Comparison of ENCODE assay signal across 17 cellular contexts in the genomic region with DNA sequence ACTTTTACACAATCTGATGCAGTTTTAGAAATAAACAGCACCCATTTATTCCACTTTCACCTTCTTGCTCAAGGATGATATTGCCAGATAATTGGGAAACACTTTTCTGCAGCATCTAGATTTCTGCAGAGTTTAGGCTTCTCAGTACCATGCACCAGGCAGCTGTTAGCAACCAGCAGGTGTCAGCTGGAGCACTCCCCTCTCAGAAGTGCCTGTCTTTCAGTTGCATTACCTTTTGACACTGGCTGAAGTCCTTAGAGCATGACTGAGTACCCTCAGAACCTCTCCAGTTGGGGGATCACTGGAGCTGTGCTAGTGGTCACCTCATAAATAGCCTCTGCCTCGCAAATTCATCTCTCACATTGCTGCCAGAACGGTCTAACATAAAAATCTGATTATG.
DNase-seq lines count a peak whose midpoint lies in the region; ATAC-seq and TF ChIP-seq lines count a peak whose summit lies in the region.
"Had no signal": no experiment of that assay in that cellular context is flagged by ENCODE, and none has a peak within 500 bp of the region (broad histone marks: within the 10 kb centered on the region; RNA-seq: fewer than 3 reads in every experiment).

No MANE protein-coding gene starts in this region.

- no peak overlapping the region for H3K4me3 Mint-ChIP-seq in WTC11
- H3K4me3 Mint-ChIP-seq: activated B cell treated with CpG ODN at 0.5 μM for 24 hours; activated T-cell treated with anti-CD3 and anti-CD28 coated beads, Interleukin-2, amount 50 U/mL, for 24 hours; B cell; dendritic cell treated with granulocyte-macrophage colony-stimulating factor and Interleukin-4, amounts not matched to agents 40 ng/mL and 50 ng/mL, for 4 days; nephron progenitor cell had no signal

- H3K9me3 ChIP-seq in effector memory CD4-positive, alpha-beta T cell (ENCODE audit: control insufficient read depth, low read length) = no peaks in the 10 kb centered on the region

- H3K4me1 Mint-ChIP-seq in WTC11 = no peaks in the 10 kb centered on the region; the same call in 1 of the 2 replicates
- H3K4me1 Mint-ChIP-seq: nephron progenitor cell had no signal

- H3K4me3 ChIP-seq in effector memory CD4-positive, alpha-beta T cell (ENCODE audit: insufficient read depth, low read depth, low read length, poor library complexity, severe bottlenecking) = no peak overlapping the region

- H3K36me3 ChIP-seq in effector memory CD4-positive, alpha-beta T cell (ENCODE audit: control insufficient read depth, insufficient read depth, low read length) = no peaks in the 10 kb centered on the region

- CTCF ChIA-PET in WTC11 (lab: Charles Lee) = no interaction called here

- DNase-seq in DMS53 (lab: John Stamatoyannopoulos, UW) = peak; percentile 77
- peak; percentile 35 for DNase-seq in NAMALWA (ENCODE audit: low spot score)
- no peak for DNase-seq in WTC11 (ENCODE audit: low spot score)
- no peak for DNase-seq in middle frontal gyrus (ENCODE audit: extremely low spot score, low spot score)
- no peak for DNase-seq in effector memory CD4-positive, alpha-beta T cell
- DNase-seq: activated B cell treated with CpG ODN at 0.5 μM for 24 hours; activated T-cell treated with anti-CD3 and anti-CD28 coated beads, Interleukin-2, amount 50 U/mL, for 24 hours; aorta; foreskin keratinocyte; NCI-H2081; nephron progenitor cell; SIG-M5 had no signal

- H3K9me3 Mint-ChIP-seq in WTC11 = no peaks in the 10 kb centered on the region
- H3K9me3 Mint-ChIP-seq: activated B cell treated with CpG ODN at 0.5 μM for 24 hours; activated T-cell treated with anti-CD3 and anti-CD28 coated beads, Interleukin-2, amount 50 U/mL, for 24 hours; dendritic cell treated with granulocyte-macrophage colony-stimulating factor and Interleukin-4, amounts not matched to agents 40 ng/mL and 50 ng/mL, for 4 days; nephron progenitor cell had no signal

- H3K27me3 Mint-ChIP-seq in WTC11 (ENCODE audit: low read depth) = no peaks in the 10 kb centered on the region; the same call in 1 of the 2 replicates
- H3K27me3 Mint-ChIP-seq: B cell had no signal

- H3K27ac ChIP-seq in effector memory CD4-positive, alpha-beta T cell (ENCODE audit: insufficient read depth, low read length, poor library complexity, severe bottlenecking) = no peak overlapping the region
- H3K27ac ChIP-seq: foreskin keratinocyte had no signal

- TF ChIP-seq CTCF in WTC11 (IDR thresholded peaks at IDR 0.05) = no peak

- H3K4me1 ChIP-seq in effector memory CD4-positive, alpha-beta T cell (ENCODE audit: control insufficient read depth, insufficient read depth, low read length, poor library complexity, severe bottlenecking) = no peaks in the 10 kb centered on the region
- H3K4me1 ChIP-seq: foreskin keratinocyte had no signal

- H3K36me3 Mint-ChIP-seq in WTC11 = no peaks in the 10 kb centered on the region

- POLR2A ChIA-PET in WTC11 (lab: Charles Lee) = no interaction called here

- H3K27ac Mint-ChIP-seq in WTC11 = no peak overlapping the region
- H3K27ac Mint-ChIP-seq: activated B cell treated with CpG ODN at 0.5 μM for 24 hours; activated T-cell treated with anti-CD3 and anti-CD28 coated beads, Interleukin-2, amount 50 U/mL, for 24 hours; B cell; dendritic cell treated with granulocyte-macrophage colony-stimulating factor and Interleukin-4, amounts not matched to agents 40 ng/mL and 50 ng/mL, for 4 days; nephron progenitor cell had no signal

- ATAC-seq in GM19351 (IDR thresholded peaks at IDR 0.05; ENCODE audit: unreplicated experiment) (peak; percentile 55), WTC11 (peak; percentile 70), HG03342 (IDR thresholded peaks at IDR 0.05; ENCODE audit: unreplicated experiment) (no peak), GM21717 (IDR thresholded peaks at IDR 0.05; ENCODE audit: unreplicated experiment) (no peak)
- ATAC-seq: foreskin keratinocyte had no signal

- H3K27me3 ChIP-seq in effector memory CD4-positive, alpha-beta T cell (replicated peaks; ENCODE audit: control insufficient read depth, insufficient read depth, low read length, poor library complexity, severe bottlenecking) = no peaks in the 10 kb centered on the region
- H3K27me3 ChIP-seq: foreskin keratinocyte had no signal

TF ChIP-seq in WTC11, 78 proteins besides CTCF, POLR2A, EP300 and RAD21:
- TF ChIP-seq NFYB (CRISPR knock-in tag; conservative IDR thresholded peaks at IDR 0.05; ENCODE audit: low read depth) (no peak), ZNF671 (CRISPR knock-in tag; IDR thresholded peaks at IDR 0.05) (no peak), ZMAT4 (CRISPR knock-in tag; IDR thresholded peaks at IDR 0.05) (no peak), ZNF219 (CRISPR knock-in tag; IDR thresholded peaks at IDR 0.05; ENCODE audit: borderline replicate concordance) (no peak), ZBTB21 (CRISPR knock-in tag; IDR thresholded peaks at IDR 0.05; ENCODE audit: borderline replicate concordance) (no peak), NR1H2 (CRISPR knock-in tag; IDR thresholded peaks at IDR 0.05) (no peak), IRF2 (CRISPR knock-in tag; IDR thresholded peaks at IDR 0.05; ENCODE audit: borderline replicate concordance, low read depth) (no peak), HMGXB4 (CRISPR knock-in tag; IDR thresholded peaks at IDR 0.05) (no peak)
- TF ChIP-seq, protein P1, sequence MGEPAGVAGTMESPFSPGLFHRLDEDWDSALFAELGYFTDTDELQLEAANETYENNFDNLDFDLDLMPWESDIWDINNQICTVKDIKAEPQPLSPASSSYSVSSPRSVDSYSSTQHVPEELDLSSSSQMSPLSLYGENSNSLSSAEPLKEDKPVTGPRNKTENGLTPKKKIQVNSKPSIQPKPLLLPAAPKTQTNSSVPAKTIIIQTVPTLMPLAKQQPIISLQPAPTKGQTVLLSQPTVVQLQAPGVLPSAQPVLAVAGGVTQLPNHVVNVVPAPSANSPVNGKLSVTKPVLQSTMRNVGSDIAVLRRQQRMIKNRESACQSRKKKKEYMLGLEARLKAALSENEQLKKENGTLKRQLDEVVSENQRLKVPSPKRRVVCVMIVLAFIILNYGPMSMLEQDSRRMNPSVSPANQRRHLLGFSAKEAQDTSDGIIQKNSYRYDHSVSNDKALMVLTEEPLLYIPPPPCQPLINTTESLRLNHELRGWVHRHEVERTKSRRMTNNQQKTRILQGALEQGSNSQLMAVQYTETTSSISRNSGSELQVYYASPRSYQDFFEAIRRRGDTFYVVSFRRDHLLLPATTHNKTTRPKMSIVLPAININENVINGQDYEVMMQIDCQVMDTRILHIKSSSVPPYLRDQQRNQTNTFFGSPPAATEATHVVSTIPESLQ (CRISPR knock-in tag; IDR thresholded peaks at IDR 0.05) = no peak
- TF ChIP-seq, protein P2, sequence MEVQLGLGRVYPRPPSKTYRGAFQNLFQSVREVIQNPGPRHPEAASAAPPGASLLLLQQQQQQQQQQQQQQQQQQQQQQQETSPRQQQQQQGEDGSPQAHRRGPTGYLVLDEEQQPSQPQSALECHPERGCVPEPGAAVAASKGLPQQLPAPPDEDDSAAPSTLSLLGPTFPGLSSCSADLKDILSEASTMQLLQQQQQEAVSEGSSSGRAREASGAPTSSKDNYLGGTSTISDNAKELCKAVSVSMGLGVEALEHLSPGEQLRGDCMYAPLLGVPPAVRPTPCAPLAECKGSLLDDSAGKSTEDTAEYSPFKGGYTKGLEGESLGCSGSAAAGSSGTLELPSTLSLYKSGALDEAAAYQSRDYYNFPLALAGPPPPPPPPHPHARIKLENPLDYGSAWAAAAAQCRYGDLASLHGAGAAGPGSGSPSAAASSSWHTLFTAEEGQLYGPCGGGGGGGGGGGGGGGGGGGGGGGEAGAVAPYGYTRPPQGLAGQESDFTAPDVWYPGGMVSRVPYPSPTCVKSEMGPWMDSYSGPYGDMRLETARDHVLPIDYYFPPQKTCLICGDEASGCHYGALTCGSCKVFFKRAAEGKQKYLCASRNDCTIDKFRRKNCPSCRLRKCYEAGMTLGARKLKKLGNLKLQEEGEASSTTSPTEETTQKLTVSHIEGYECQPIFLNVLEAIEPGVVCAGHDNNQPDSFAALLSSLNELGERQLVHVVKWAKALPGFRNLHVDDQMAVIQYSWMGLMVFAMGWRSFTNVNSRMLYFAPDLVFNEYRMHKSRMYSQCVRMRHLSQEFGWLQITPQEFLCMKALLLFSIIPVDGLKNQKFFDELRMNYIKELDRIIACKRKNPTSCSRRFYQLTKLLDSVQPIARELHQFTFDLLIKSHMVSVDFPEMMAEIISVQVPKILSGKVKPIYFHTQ (CRISPR knock-in tag; IDR thresholded peaks at IDR 0.05) = no peak
- TF ChIP-seq, protein P3, sequence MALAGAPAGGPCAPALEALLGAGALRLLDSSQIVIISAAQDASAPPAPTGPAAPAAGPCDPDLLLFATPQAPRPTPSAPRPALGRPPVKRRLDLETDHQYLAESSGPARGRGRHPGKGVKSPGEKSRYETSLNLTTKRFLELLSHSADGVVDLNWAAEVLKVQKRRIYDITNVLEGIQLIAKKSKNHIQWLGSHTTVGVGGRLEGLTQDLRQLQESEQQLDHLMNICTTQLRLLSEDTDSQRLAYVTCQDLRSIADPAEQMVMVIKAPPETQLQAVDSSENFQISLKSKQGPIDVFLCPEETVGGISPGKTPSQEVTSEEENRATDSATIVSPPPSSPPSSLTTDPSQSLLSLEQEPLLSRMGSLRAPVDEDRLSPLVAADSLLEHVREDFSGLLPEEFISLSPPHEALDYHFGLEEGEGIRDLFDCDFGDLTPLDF (CRISPR knock-in tag; IDR thresholded peaks at IDR 0.05) = no peak
TF ChIP-seq in WTC11: peak in this region for 0.

Comparison
In these comparisons a context has a peak if more than half of its experiments do, and no peak if none do; other contexts are left out.
1. DNase-seq: peak in DMS53 (single experiment) and NAMALWA (single experiment); none in WTC11 (single experiment), middle frontal gyrus (single experiment) and effector memory CD4-positive, alpha-beta T cell (0 of 3).
2. ATAC-seq: peak in GM19351 (single experiment) and WTC11 (single experiment); none in HG03342 (single experiment) and GM21717 (single experiment).